In the genomic region with DNA sequence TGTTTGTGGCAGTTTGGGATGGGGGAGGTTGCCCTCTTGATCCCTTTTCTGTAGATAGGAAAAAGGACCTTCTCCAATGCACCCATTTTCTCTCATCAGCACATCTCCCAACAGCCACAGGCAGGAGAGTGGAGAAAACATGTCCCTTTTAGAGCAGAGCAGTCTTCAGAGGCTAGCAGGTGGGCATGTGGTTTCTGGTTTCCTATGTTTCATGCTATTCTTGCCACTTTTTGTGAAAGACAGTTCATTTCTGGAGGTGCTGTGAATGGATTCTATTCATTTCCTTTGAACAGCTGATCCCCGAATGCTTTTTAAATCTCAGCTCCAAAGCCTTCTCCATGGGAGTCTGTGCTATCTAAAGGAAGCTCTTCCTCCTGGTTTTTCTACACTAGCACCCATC, we compare ENCODE assay signal across 33 cellular contexts. TPM values are rescaled to one million over a fixed set of nuclear protein-coding genes. Genes with fewer than 3 reads are reported as not detected.
"Had no signal": no experiment of that assay in that cellular context is flagged by ENCODE, and none has a peak within 500 bp of the region (broad histone marks: within the 10 kb centered on the region; RNA-seq: fewer than 3 reads in every experiment).

No MANE protein-coding gene starts in this region.

- FAIRE-seq: colon, endometrium, endothelial cell of umbilical vein had no signal

- H3K27ac ChIP-seq: ascending aorta, brain microvascular endothelial cell, epithelial cell of prostate, esophagus squamous epithelium, gastroesophageal sphincter had no signal

- H3K27me3 ChIP-seq: ascending aorta, brain microvascular endothelial cell, esophagus squamous epithelium, gastroesophageal sphincter had no signal

- H3K4me1 ChIP-seq: ascending aorta, esophagus squamous epithelium, gastroesophageal sphincter had no signal

- H3K36me3 ChIP-seq: ascending aorta, brain microvascular endothelial cell had no signal

- H3K4me3 ChIP-seq: ascending aorta, esophagus squamous epithelium, gastroesophageal sphincter had no signal

- H3K27me3 Mint-ChIP-seq: activated CD4-positive, alpha-beta memory T cell treated with anti-CD3 and anti-CD28 coated beads for 36 hours; activated CD4-positive, alpha-beta T cell treated with anti-CD3 and anti-CD28 coated beads for 36 hours; activated CD4-positive, alpha-beta T cell treated with anti-CD3 and anti-CD28 coated beads, Interleukin-2, amount 10 ng/mL, durations not matched to agents 24 days and 14 days; activated CD8-positive, alpha-beta memory T cell treated with anti-CD3 and anti-CD28 coated beads, Interleukin-2, amount 10 ng/mL, durations not matched to agents 7 days and 5 days; activated naive CD4-positive, alpha-beta T cell treated with anti-CD3 and anti-CD28 coated beads, Interleukin-2, amount 50 U/mL, for 24 hours; activated naive CD8-positive, alpha-beta T cell treated with anti-CD3 and anti-CD28 coated beads, Interleukin-2, amount 10 ng/mL, durations not matched to agents 7 days and 5 days; effector memory CD8-positive, alpha-beta T cell had no signal

- H3K9me3 ChIP-seq: ascending aorta, esophagus squamous epithelium, gastroesophageal sphincter had no signal

- DNase-seq: activated CD4-positive, alpha-beta memory T cell treated with anti-CD3 and anti-CD28 coated beads for 36 hours; activated CD4-positive, alpha-beta T cell treated with anti-CD3 and anti-CD28 coated beads for 36 hours; activated CD4-positive, alpha-beta T cell treated with anti-CD3 and anti-CD28 coated beads, Interleukin-2, amount 10 ng/mL, durations not matched to agents 24 days and 14 days; activated CD4-positive, CD25-positive, alpha-beta regulatory T cell; activated CD4-positive, CD25-positive, alpha-beta regulatory T cell treated with anti-CD3 and anti-CD28 coated beads, Interleukin-2, amount 50 U/mL, for 72 hours; activated CD8-positive, alpha-beta memory T cell treated with anti-CD3 and anti-CD28 coated beads, Interleukin-2, amount 10 ng/mL, durations not matched to agents 7 days and 5 days; activated CD8-positive, alpha-beta memory T cell treated with anti-CD3 and anti-CD28 coated beads, Interleukin-2, amount 50 U/mL, for 4 hours; activated CD8-positive, alpha-beta T cell treated with anti-CD3 and anti-CD28 coated beads, Interleukin-2, amount 10 ng/mL, durations not matched to agents 7 days and 5 days; activated effector memory CD4-positive, alpha-beta T cell treated with anti-CD3 and anti-CD28 coated beads, Interleukin-2, amount 50 U/mL, for 16 hours; activated naive CD4-positive, alpha-beta T cell treated with anti-CD3 and anti-CD28 coated beads for 36 hours; activated naive CD8-positive, alpha-beta T cell treated with anti-CD3 and anti-CD28 coated beads, Interleukin-2, amount 10 ng/mL, durations not matched to agents 7 days and 5 days; activated T-cell treated with anti-CD3 and anti-CD28 coated beads, Interleukin-2, amount 50 U/mL, for 1 hour; activated T-cell treated with anti-CD3 and anti-CD28 coated beads, Interleukin-2, amount 50 U/mL, for 48 hours; brain microvascular endothelial cell; caudate nucleus; cortex of kidney; dermis blood vessel endothelial cell; effector CD4-positive, alpha-beta T cell; effector memory CD8-positive, alpha-beta T cell; esophagus squamous epithelium; foreskin melanocyte; head of caudate nucleus; T-helper 2 cell had no signal

- ATAC-seq: activated CD4-positive, alpha-beta T cell treated with anti-CD3 and anti-CD28 coated beads for 36 hours; activated CD8-positive, alpha-beta memory T cell treated with anti-CD3 and anti-CD28 coated beads, Interleukin-2, amount 10 ng/mL, durations not matched to agents 7 days and 5 days; activated CD8-positive, alpha-beta T cell treated with anti-CD3 and anti-CD28 coated beads, Interleukin-2, amount 10 ng/mL, durations not matched to agents 7 days and 5 days; effector memory CD8-positive, alpha-beta T cell; gastroesophageal sphincter had no signal

- H3K27ac Mint-ChIP-seq: activated CD4-positive, alpha-beta memory T cell treated with anti-CD3 and anti-CD28 coated beads for 36 hours; activated CD4-positive, alpha-beta T cell treated with anti-CD3 and anti-CD28 coated beads for 36 hours; activated CD4-positive, alpha-beta T cell treated with anti-CD3 and anti-CD28 coated beads, Interleukin-2, amount 10 ng/mL, durations not matched to agents 24 days and 14 days; activated CD8-positive, alpha-beta memory T cell treated with anti-CD3 and anti-CD28 coated beads, Interleukin-2, amount 10 ng/mL, durations not matched to agents 7 days and 5 days; activated CD8-positive, alpha-beta T cell treated with anti-CD3 and anti-CD28 coated beads, Interleukin-2, amount 10 ng/mL, durations not matched to agents 7 days and 5 days; activated naive CD4-positive, alpha-beta T cell treated with anti-CD3 and anti-CD28 coated beads for 36 hours; activated naive CD4-positive, alpha-beta T cell treated with anti-CD3 and anti-CD28 coated beads, Interleukin-2, amount 50 U/mL, for 24 hours; activated naive CD8-positive, alpha-beta T cell treated with anti-CD3 and anti-CD28 coated beads, Interleukin-2, amount 10 ng/mL, durations not matched to agents 7 days and 5 days; activated T-helper 1 cell treated with anti-CD3 and anti-CD28 coated beads, Interleukin-12 subunit alpha, Interleukin-12 subunit beta, Interleukin-2, Interleukin-4 antibody, amounts not matched to agents 30 ng/mL and 10 ng/mL and 1 ng/mL, durations not matched to agents 14 hours and 24 hours and 36 hours; activated T-helper 2 cell treated with anti-CD3 and anti-CD28 coated beads, Interferon-gamma antibody, Interleukin-2, Interleukin-4, amounts not matched to agents 10 μg/mL and 5 μg/mL and 100 μg/mL, durations not matched to agents 14 hours and 24 hours and 36 hours; effector memory CD8-positive, alpha-beta T cell had no signal

- H3K9me3 Mint-ChIP-seq: activated CD4-positive, alpha-beta memory T cell treated with anti-CD3 and anti-CD28 coated beads for 36 hours; activated CD4-positive, alpha-beta T cell treated with anti-CD3 and anti-CD28 coated beads, Interleukin-2, amount 10 ng/mL, durations not matched to agents 24 days and 14 days; activated naive CD4-positive, alpha-beta T cell treated with anti-CD3 and anti-CD28 coated beads for 36 hours; activated naive CD4-positive, alpha-beta T cell treated with anti-CD3 and anti-CD28 coated beads, Interleukin-2, amount 50 U/mL, for 24 hours; activated T-helper 1 cell treated with anti-CD3 and anti-CD28 coated beads, Interleukin-12 subunit alpha, Interleukin-12 subunit beta, Interleukin-2, Interleukin-4 antibody, amounts not matched to agents 30 ng/mL and 10 ng/mL and 1 ng/mL, durations not matched to agents 14 hours and 24 hours and 36 hours; effector memory CD8-positive, alpha-beta T cell had no signal

- H3K4me3 Mint-ChIP-seq: activated CD4-positive, alpha-beta memory T cell treated with anti-CD3 and anti-CD28 coated beads for 36 hours; activated CD4-positive, alpha-beta T cell treated with anti-CD3 and anti-CD28 coated beads for 36 hours; activated CD4-positive, alpha-beta T cell treated with anti-CD3 and anti-CD28 coated beads, Interleukin-2, amount 10 ng/mL, durations not matched to agents 24 days and 14 days; activated CD8-positive, alpha-beta memory T cell treated with anti-CD3 and anti-CD28 coated beads, Interleukin-2, amount 10 ng/mL, durations not matched to agents 7 days and 5 days; activated CD8-positive, alpha-beta T cell treated with anti-CD3 and anti-CD28 coated beads, Interleukin-2, amount 10 ng/mL, durations not matched to agents 7 days and 5 days; activated naive CD4-positive, alpha-beta T cell treated with anti-CD3 and anti-CD28 coated beads for 36 hours; activated naive CD4-positive, alpha-beta T cell treated with anti-CD3 and anti-CD28 coated beads, Interleukin-2, amount 50 U/mL, for 24 hours; activated naive CD8-positive, alpha-beta T cell treated with anti-CD3 and anti-CD28 coated beads, Interleukin-2, amount 10 ng/mL, durations not matched to agents 7 days and 5 days; activated T-helper 1 cell treated with anti-CD3 and anti-CD28 coated beads, Interleukin-12 subunit alpha, Interleukin-12 subunit beta, Interleukin-2, Interleukin-4 antibody, amounts not matched to agents 30 ng/mL and 10 ng/mL and 1 ng/mL, durations not matched to agents 14 hours and 24 hours and 36 hours; effector memory CD8-positive, alpha-beta T cell had no signal

RNA-seq across cellular contexts. Expression of a gene that starts 18.9 kb away (rescaled TPM):
- total RNA-seq: ascending aorta, dermis blood vessel endothelial cell, endothelial cell of umbilical vein, glomerular endothelial cell had no signal
